Comparison of ENCODE assay signal across 32 cellular contexts in genomic region chr22:36822581-36822980, GRCh38. TPM values are rescaled to one million over a fixed set of nuclear protein-coding genes. Genes with fewer than 3 reads are reported as not detected.
"Had no signal": no experiment of that assay in that cellular context is flagged by ENCODE, and none has a peak within 500 bp of the region (broad histone marks: within the 10 kb centered on the region; RNA-seq: fewer than 3 reads in every experiment).

No MANE protein-coding gene starts in this region.

- H3K4me3 Mint-ChIP-seq: activated naive CD8-positive, alpha-beta T cell; activated T-cell treated with anti-CD3 and anti-CD28 coated beads, Interleukin-2, amount 50 U/mL, for 4 hours; naive thymus-derived CD4-positive, alpha-beta T cell; stimulated activated naive B cell treated with anti-CD40 and anti-IgM and Interleukin-4, amounts not matched to agents 10 μg/mL and 1 μg/mL and 100 μg/mL, for 72 hours; T-helper 17 cell; type B pancreatic cell had no signal

- H3K9me3 Mint-ChIP-seq: activated T-cell treated with anti-CD3 and anti-CD28 coated beads, Interleukin-2, amount 50 U/mL, for 4 hours; activated T-helper 2 cell treated with anti-CD3 and anti-CD28 coated beads, Interferon-gamma antibody, Interleukin-2, Interleukin-4, amounts not matched to agents 10 μg/mL and 5 μg/mL and 100 μg/mL, durations not matched to agents 14 hours and 24 hours and 36 hours; stimulated activated naive B cell treated with anti-CD40 and anti-IgM and Interleukin-4, amounts not matched to agents 10 μg/mL and 1 μg/mL and 100 μg/mL, for 72 hours; type B pancreatic cell had no signal

- H3K36me3 Mint-ChIP-seq: activated naive CD8-positive, alpha-beta T cell; naive thymus-derived CD4-positive, alpha-beta T cell; stimulated activated naive B cell treated with anti-CD40 and anti-IgM and Interleukin-4, amounts not matched to agents 10 μg/mL and 1 μg/mL and 100 μg/mL, for 72 hours; type B pancreatic cell had no signal

- H3K36me3 ChIP-seq: vagina had no signal

- H3K4me1 ChIP-seq: testis, vagina had no signal

- H3K27ac ChIP-seq: coronary artery, testis, vagina had no signal

- H3K4me2 ChIP-seq: smooth muscle cell had no signal

- H3K4me3 ChIP-seq: coronary artery, mucosa of descending colon, smooth muscle cell, testis, vagina had no signal

- H3K27ac Mint-ChIP-seq: activated naive CD8-positive, alpha-beta T cell; activated T-helper 2 cell treated with anti-CD3 and anti-CD28 coated beads, Interferon-gamma antibody, Interleukin-2, Interleukin-4, amounts not matched to agents 10 μg/mL and 5 μg/mL and 100 μg/mL, durations not matched to agents 14 hours and 24 hours and 36 hours; naive thymus-derived CD4-positive, alpha-beta T cell; stimulated activated naive B cell treated with anti-CD40 and anti-IgM and Interleukin-4, amounts not matched to agents 10 μg/mL and 1 μg/mL and 100 μg/mL, for 72 hours; T-helper 17 cell; type B pancreatic cell had no signal

- H3K9me3 ChIP-seq: mucosa of descending colon, testis, vagina had no signal

- H3K27me3 ChIP-seq: testis, vagina had no signal

- DNase-seq: activated CD4-positive, alpha-beta T cell treated with anti-CD3 and anti-CD28 coated beads for 4 hours; activated CD4-positive, alpha-beta T cell treated with anti-CD3 and anti-CD28 coated beads, Interleukin-2, amount 50 U/mL, for 48 hours; activated CD4-positive, CD25-positive, alpha-beta regulatory T cell; activated CD8-positive, alpha-beta memory T cell treated with anti-CD3 and anti-CD28 coated beads, Interleukin-2, amount 50 U/mL, for 48 hours; activated naive CD4-positive, alpha-beta T cell; activated T-cell treated with anti-CD3 and anti-CD28 coated beads, Interleukin-2, amount 50 U/mL, for 4 hours; amniotic stem cell; cerebellar nuclear complex; erythroblast; foreskin fibroblast; left ventricle myocardium superior; mammary epithelial cell; mucosa of descending colon; naive thymus-derived CD4-positive, alpha-beta T cell; stimulated activated CD4-positive, alpha-beta T cell treated with anti-CD3 and anti-CD28 coated beads, Interleukin-15, amount 100 ng/mL, for 24 hours; stimulated activated CD4-positive, alpha-beta T cell treated with anti-CD3 and anti-CD28 coated beads, Interleukin-2, amount 100 ng/mL, for 48 hours; stimulated activated CD8-positive, alpha-beta memory T cell treated with anti-CD3 and anti-CD28 coated beads, Interleukin-4, amount 100 ng/mL, for 48 hours; stimulated activated naive B cell treated with anti-CD40 and anti-IgM and Interleukin-4, amounts not matched to agents 10 μg/mL and 1 μg/mL and 100 μg/mL, for 72 hours; T-helper 17 cell had no signal

RNA-seq across cellular contexts. Expression of gene PVALB, which starts 5.7 kb away (rescaled TPM):
- total RNA-seq: activated CD8-positive, alpha-beta memory T cell treated with anti-CD3 and anti-CD28 coated beads for 36 hours; activated T-cell treated with anti-CD3 and anti-CD28 coated beads, Interleukin-2, amount 50 U/mL, for 4 hours; activated T-helper 2 cell treated with anti-CD3 and anti-CD28 coated beads, Interferon-gamma antibody, Interleukin-2, Interleukin-4, amounts not matched to agents 10 μg/mL and 5 μg/mL and 100 μg/mL, durations not matched to agents 14 hours and 24 hours and 36 hours; fibroblast of lung; left ventricle myocardium superior; mammary epithelial cell; mucosa of descending colon; naive thymus-derived CD4-positive, alpha-beta T cell; osteoblast; posterior vena cava; renal cortical epithelial cell; sciatic nerve; smooth muscle cell; vagina had no signal

RNA-seq across cellular contexts. Expression of gene NCF4, which starts 38.2 kb away (rescaled TPM):
- total RNA-seq: fibroblast of lung, mammary epithelial cell, renal cortical epithelial cell, smooth muscle cell had no signal
